Comparison of ENCODE assay signal across 1 cellular context in the genomic region with DNA sequence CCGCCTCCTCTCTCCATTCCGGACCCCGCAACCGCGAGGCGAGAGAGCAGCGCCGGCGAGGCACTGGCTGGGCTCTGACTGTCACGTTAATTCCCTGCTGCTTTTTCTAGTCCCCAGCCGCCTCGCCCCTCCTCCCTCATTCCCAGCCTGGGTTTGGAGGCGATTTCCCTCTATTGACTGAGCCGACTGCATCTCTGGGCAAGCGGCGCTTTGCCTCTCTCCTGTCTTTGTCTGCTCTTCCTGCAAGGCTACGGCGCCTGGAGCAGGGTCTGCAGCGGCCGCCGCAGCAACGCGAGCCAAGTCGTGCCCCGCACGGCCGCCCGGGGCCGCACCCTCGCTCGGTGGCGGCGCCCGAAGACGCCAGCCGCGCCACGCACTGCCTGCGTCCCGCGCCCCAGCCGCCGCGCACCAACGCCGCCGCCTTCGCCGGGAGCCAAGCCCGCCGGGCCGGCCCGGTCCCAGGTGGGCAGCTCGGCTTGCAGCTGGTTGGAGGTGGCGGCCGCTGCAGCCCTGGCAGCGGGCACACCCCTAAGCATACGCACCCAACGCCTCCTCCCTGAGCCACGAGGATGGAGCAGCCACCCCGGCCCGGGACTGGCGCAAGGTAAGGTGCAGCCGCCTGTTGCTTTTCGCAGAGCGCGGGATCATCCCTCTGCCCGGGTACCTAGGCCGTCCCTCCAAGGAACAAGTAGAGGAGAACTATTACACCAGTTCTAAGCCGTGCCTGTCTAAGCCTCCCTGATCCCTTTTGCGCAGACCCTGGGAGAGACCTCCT.
TF ChIP-seq lines count a peak whose summit lies in the region.

A gene with protein sequence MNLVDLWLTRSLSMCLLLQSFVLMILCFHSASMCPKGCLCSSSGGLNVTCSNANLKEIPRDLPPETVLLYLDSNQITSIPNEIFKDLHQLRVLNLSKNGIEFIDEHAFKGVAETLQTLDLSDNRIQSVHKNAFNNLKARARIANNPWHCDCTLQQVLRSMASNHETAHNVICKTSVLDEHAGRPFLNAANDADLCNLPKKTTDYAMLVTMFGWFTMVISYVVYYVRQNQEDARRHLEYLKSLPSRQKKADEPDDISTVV (plus strand): TSS at position 139 of the 775 bp plus-strand sequence. CDS start 86,901 bp downstream, outside the sequence.

TF ChIP-seq in WTC11, 78 proteins besides CTCF, POLR2A, EP300 and RAD21 (continued from another document):
- TF ChIP-seq SMAD4 (CRISPR knock-in tag; IDR thresholded peaks at IDR 0.05) (no peak), MYBL2 (CRISPR knock-in tag; IDR thresholded peaks at IDR 0.05) (0 out of 2 replicates have a peak, but pooled peaks have one; percentile 19), ZNF219 (CRISPR knock-in tag; IDR thresholded peaks at IDR 0.05; ENCODE audit: borderline replicate concordance) (peak; percentile 33; the same call in 1 of the 2 replicates), FOXK1 (CRISPR knock-in tag; IDR thresholded peaks at IDR 0.05) (peak; percentile 11; the same call in 1 of the 2 replicates)
- TF ChIP-seq, protein P1, sequence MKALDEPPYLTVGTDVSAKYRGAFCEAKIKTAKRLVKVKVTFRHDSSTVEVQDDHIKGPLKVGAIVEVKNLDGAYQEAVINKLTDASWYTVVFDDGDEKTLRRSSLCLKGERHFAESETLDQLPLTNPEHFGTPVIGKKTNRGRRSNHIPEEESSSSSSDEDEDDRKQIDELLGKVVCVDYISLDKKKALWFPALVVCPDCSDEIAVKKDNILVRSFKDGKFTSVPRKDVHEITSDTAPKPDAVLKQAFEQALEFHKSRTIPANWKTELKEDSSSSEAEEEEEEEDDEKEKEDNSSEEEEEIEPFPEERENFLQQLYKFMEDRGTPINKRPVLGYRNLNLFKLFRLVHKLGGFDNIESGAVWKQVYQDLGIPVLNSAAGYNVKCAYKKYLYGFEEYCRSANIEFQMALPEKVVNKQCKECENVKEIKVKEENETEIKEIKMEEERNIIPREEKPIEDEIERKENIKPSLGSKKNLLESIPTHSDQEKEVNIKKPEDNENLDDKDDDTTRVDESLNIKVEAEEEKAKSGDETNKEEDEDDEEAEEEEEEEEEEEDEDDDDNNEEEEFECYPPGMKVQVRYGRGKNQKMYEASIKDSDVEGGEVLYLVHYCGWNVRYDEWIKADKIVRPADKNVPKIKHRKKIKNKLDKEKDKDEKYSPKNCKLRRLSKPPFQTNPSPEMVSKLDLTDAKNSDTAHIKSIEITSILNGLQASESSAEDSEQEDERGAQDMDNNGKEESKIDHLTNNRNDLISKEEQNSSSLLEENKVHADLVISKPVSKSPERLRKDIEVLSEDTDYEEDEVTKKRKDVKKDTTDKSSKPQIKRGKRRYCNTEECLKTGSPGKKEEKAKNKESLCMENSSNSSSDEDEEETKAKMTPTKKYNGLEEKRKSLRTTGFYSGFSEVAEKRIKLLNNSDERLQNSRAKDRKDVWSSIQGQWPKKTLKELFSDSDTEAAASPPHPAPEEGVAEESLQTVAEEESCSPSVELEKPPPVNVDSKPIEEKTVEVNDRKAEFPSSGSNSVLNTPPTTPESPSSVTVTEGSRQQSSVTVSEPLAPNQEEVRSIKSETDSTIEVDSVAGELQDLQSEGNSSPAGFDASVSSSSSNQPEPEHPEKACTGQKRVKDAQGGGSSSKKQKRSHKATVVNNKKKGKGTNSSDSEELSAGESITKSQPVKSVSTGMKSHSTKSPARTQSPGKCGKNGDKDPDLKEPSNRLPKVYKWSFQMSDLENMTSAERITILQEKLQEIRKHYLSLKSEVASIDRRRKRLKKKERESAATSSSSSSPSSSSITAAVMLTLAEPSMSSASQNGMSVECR (CRISPR knock-in tag; IDR thresholded peaks at IDR 0.05; ENCODE audit: borderline replicate concordance) = peak; percentile 30; the same call in 1 of the 2 replicates
- TF ChIP-seq, protein P2, sequence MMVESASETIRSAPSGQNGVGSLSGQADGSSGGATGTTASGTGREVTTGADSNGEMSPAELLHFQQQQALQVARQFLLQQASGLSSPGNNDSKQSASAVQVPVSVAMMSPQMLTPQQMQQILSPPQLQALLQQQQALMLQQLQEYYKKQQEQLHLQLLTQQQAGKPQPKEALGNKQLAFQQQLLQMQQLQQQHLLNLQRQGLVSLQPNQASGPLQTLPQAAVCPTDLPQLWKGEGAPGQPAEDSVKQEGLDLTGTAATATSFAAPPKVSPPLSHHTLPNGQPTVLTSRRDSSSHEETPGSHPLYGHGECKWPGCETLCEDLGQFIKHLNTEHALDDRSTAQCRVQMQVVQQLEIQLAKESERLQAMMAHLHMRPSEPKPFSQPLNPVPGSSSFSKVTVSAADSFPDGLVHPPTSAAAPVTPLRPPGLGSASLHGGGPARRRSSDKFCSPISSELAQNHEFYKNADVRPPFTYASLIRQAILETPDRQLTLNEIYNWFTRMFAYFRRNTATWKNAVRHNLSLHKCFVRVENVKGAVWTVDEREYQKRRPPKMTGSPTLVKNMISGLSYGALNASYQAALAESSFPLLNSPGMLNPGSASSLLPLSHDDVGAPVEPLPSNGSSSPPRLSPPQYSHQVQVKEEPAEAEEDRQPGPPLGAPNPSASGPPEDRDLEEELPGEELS (CRISPR knock-in tag; IDR thresholded peaks at IDR 0.05) = 0 out of 2 replicates have a peak, but pooled peaks have one; percentile 31
- TF ChIP-seq, protein P3, sequence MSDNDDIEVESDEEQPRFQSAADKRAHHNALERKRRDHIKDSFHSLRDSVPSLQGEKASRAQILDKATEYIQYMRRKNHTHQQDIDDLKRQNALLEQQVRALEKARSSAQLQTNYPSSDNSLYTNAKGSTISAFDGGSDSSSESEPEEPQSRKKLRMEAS (CRISPR knock-in tag; IDR thresholded peaks at IDR 0.05) = peak; percentile 50; the same call in 1 of the 2 replicates
